Comparison of ENCODE assay signal across 1 cellular context in genomic region chr20:41365785-41366545, GRCh38.
TF ChIP-seq lines count a peak whose summit lies in the region.

No MANE protein-coding gene starts in this region.

TF ChIP-seq in endothelial cell of umbilical vein, 7 proteins besides CTCF, POLR2A, EP300 and RAD21:
- peak; percentile 82 for TF ChIP-seq EZH2 (IDR thresholded peaks at IDR 0.05; ENCODE audit: borderline replicate concordance, low read depth, low read length, severe bottlenecking)
- TF ChIP-seq JUN (IDR thresholded peaks at IDR 0.05; ENCODE audit: borderline replicate concordance, insufficient read depth, insufficient read length, low read depth): no peak
- TF ChIP-seq FOS (IDR thresholded peaks at IDR 0.05; ENCODE audit: borderline replicate concordance, insufficient read depth, low read length): no peak
- TF ChIP-seq GATA2 (IDR thresholded peaks at IDR 0.05; ENCODE audit: insufficient read depth, insufficient read length, low read depth, low read length): no peak
